ENCODE assay signal across 9 cellular contexts in the genomic region with DNA sequence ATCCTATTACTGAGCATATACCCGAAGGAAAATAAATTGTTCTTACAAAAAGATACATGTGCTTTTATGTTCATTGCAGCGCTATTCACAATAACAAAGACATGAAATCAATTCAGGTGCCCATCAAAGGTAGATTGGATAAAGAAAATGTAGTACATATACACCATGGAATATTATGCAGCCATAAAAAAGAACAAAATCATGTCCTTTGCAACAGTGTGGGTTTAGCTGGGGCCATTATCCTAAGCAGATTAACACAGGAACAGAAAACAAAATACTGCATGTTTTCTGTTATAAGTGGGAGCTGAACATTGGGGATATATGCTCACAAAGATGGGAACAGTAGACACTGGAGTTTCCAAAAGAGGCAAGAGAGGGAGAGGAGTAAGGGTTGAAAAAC.
"Had no signal": no experiment of that assay in that cellular context is flagged by ENCODE, and none has a peak within 500 bp of the region (broad histone marks: within the 10 kb centered on the region; RNA-seq: fewer than 3 reads in every experiment).

No MANE protein-coding gene starts in this region.

- H3K9me3 ChIP-seq: HAP-1 had no signal

- H3K4me3 ChIP-seq: HAP-1 had no signal

- ATAC-seq: HCT116, HepG2 had no signal

- FAIRE-seq: HepG2 had no signal

- H3K36me3 ChIP-seq: HAP-1 had no signal

- H3K27ac ChIP-seq: HL-60, KMS-11 had no signal

- H3K4me2 ChIP-seq: KMS-11 had no signal

- DNase-seq: GOT3, H7, IMR-90, KBM-7 had no signal

- H3K9ac ChIP-seq: KMS-11 had no signal
